Comparison of ENCODE assay signal across 1 cellular context in the genomic region with DNA sequence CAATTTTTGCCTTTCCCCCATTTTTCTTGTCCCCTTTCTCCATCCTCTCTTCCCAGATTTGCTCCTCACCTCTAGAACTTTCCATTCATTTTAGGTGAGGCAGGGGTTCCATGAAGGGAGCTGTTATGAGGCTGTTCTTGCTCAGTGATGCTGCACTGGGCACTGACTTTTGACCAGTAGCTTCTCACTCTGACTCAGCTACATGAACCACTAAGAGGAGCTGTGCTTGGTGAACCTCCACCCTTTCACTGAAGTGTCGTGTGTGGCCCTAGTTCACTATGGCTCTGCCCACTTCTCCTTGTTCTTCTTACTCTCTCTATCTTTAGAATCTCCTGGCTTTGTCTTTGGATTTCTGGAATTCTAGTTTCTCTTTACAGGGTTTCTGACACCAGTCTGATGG.
TF ChIP-seq lines count a peak whose summit lies in the region.

No MANE protein-coding gene starts in this region.

TF ChIP-seq in IMR-90, 13 proteins besides CTCF, POLR2A, EP300 and RAD21:
- TF ChIP-seq ELK1 (IDR thresholded peaks at IDR 0.05; ENCODE audit: borderline replicate concordance, low read depth, low read length) (no peak), BHLHE40 (IDR thresholded peaks at IDR 0.05; ENCODE audit: low read depth, low read length) (no peak), RFX5 (IDR thresholded peaks at IDR 0.05; ENCODE audit: low read depth, low read length) (no peak), SMC3 (IDR thresholded peaks at IDR 0.05; ENCODE audit: low read depth, low read length) (no peak), RCOR1 (IDR thresholded peaks at IDR 0.05; ENCODE audit: insufficient replicate concordance, low read length) (no peak), CHD1 (IDR thresholded peaks at IDR 0.05; ENCODE audit: low read depth, low read length) (no peak), CEBPB (IDR thresholded peaks at IDR 0.05; ENCODE audit: low read depth, low read length) (no peak), MAFK (IDR thresholded peaks at IDR 0.05; ENCODE audit: low read depth, low read length) (no peak), MXI1 (IDR thresholded peaks at IDR 0.05; ENCODE audit: borderline replicate concordance, low read depth, low read length) (no peak), NFE2L2 (IDR thresholded peaks at IDR 0.05; ENCODE audit: low read depth, low read length) (no peak), MAZ (IDR thresholded peaks at IDR 0.05; ENCODE audit: borderline replicate concordance, low read depth, low read length) (no peak), FOS (IDR thresholded peaks at IDR 0.05; ENCODE audit: low read depth, low read length) (no peak)
- TF ChIP-seq, protein P1, sequence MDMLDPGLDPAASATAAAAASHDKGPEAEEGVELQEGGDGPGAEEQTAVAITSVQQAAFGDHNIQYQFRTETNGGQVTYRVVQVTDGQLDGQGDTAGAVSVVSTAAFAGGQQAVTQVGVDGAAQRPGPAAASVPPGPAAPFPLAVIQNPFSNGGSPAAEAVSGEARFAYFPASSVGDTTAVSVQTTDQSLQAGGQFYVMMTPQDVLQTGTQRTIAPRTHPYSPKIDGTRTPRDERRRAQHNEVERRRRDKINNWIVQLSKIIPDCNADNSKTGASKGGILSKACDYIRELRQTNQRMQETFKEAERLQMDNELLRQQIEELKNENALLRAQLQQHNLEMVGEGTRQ (IDR thresholded peaks at IDR 0.05; ENCODE audit: low read depth, low read length): no peak
